ENCODE assay signal across 7 cellular contexts in genomic region chr22:20504293-20504922, GRCh38. TPM values are rescaled to one million over a fixed set of nuclear protein-coding genes. Genes with fewer than 3 reads are reported as not detected.
DNase-seq lines count a peak whose midpoint lies in the region; ATAC-seq and TF ChIP-seq lines count a peak whose summit lies in the region.
"Not testable (repeated sequence)": the region's sequence is repeated elsewhere in the genome, so short reads cannot be mapped to it uniquely, and the experiment has no call there.

No MANE protein-coding gene starts in this region.

- H3K4me1 Mint-ChIP-seq in HFFc6 (ENCODE audit: low read depth): peaks cover 28% of the 10 kb centered on the region
- H3K4me1 Mint-ChIP-seq in WTC11: peaks cover 20% of the 10 kb centered on the region

- POLR2A ChIA-PET in PC-3 (lab: Charles Lee; ENCODE audit: unreplicated experiment); WTC11 (lab: Charles Lee): not testable (repeated sequence)

- not testable (repeated sequence) for TF ChIP-seq CTCF in HFFc6 (IDR thresholded peaks at IDR 0.05); PC-3 (conservative IDR thresholded peaks at IDR 0.05; ENCODE audit: low read depth, low read length); WTC11 (IDR thresholded peaks at IDR 0.05); choroid plexus epithelial cell (conservative IDR thresholded peaks at IDR 0.05; ENCODE audit: low read depth, low read length)

- H3F3A ChIP-seq in PC-3 (ENCODE audit: low read length, unreplicated experiment): not testable (repeated sequence)

- not testable (repeated sequence) for H2AFZ ChIP-seq in PC-3 (ENCODE audit: low read length)

- not testable (repeated sequence) for BruUV-seq in PC-3 (replicated peaks; lab: Mats Ljungman, UMichigan)

- H3K4me3 ChIP-seq in PC-3 (ENCODE audit: low read length); choroid plexus epithelial cell (ENCODE audit: low read depth, low read length): not testable (repeated sequence)

- not testable (repeated sequence) for H4K20me1 ChIP-seq in PC-3 (ENCODE audit: low read length)

- peak overlapping the region; percentile 88 for H3K27ac ChIP-seq in PC-3 (ENCODE audit: low read length)

- peak; percentile 70 for DNase-seq in COLO829 (ENCODE audit: low spot score)
- DNase-seq in HFFc6: peak; percentile 82
- DNase-seq in PC-3: peak; percentile 89
- DNase-seq in WTC11 (ENCODE audit: low spot score): not testable (repeated sequence)
- DNase-seq in choroid plexus epithelial cell (ENCODE audit: low read depth): peak; percentile 78
- peak; percentile 82 for DNase-seq in foreskin melanocyte
- peak; percentile 45 for DNase-seq in myocyte (ENCODE audit: low read depth)

- not testable (repeated sequence) for H3K36me3 ChIP-seq in PC-3 (ENCODE audit: low read depth, low read length)

- CTCF ChIA-PET in PC-3 (lab: Charles Lee): not testable (repeated sequence)
- CTCF ChIA-PET in WTC11 (lab: Charles Lee): interaction anchor here (0.6 kb wide), 1 partner anchor 64 kb away, joined by 3 read pairs; no protein-coding TSS in a partner anchor

- H3K4me1 ChIP-seq in PC-3 (ENCODE audit: insufficient read depth, low read length): peaks cover 35% of the 10 kb centered on the region

- peak; percentile 35 for ATAC-seq in PC-3
- not testable (repeated sequence) for ATAC-seq in WTC11

- intact Hi-C loops in PC-3 (cut with micrococcal nuclease): not testable (repeated sequence)

- H3K9me3 Mint-ChIP-seq in HFFc6, WTC11: not testable (repeated sequence)

- not testable (repeated sequence) for H3K27me3 Mint-ChIP-seq in HFFc6 (ENCODE audit: insufficient read depth); WTC11 (ENCODE audit: low read depth)

- not testable (repeated sequence) for H3K27me3 ChIP-seq in PC-3 (ENCODE audit: low read length)

- peaks cover 21% of the 10 kb centered on the region for H3K79me2 ChIP-seq in PC-3 (ENCODE audit: low read length)

- not testable (repeated sequence) for H3K9me2 ChIP-seq in PC-3 (replicated peaks; ENCODE audit: low read length)

- not testable (repeated sequence) for H3K4me3 Mint-ChIP-seq in HFFc6, WTC11

- peak overlapping the region; percentile 64 for H3K9ac ChIP-seq in PC-3 (ENCODE audit: low read length)

- H3K27ac Mint-ChIP-seq in HFFc6 (peak overlapping the region; percentile 80), WTC11 (peak overlapping the region; percentile 19)

- peak overlapping the region; percentile 68 for H3K4me2 ChIP-seq in PC-3 (ENCODE audit: low read length)

- H3K36me3 Mint-ChIP-seq in HFFc6 (ENCODE audit: low read depth): peaks cover 20% of the 10 kb centered on the region
- peaks cover 14% of the 10 kb centered on the region for H3K36me3 Mint-ChIP-seq in WTC11

- not testable (repeated sequence) for H3K9me3 ChIP-seq in PC-3 (ENCODE audit: low read length)

RNA-seq across cellular contexts. Expression of gene MED15, which starts 3.0 kb away (rescaled TPM):
- total RNA-seq in HFFc6 (2021; fragmentation: NEBNext Ultra II Directional; extraction: Animal tissue kit (Norgen Biotek cat#: 25700)): 100 to 1,000 TPM; 128 to 148 (median 136) TPM
- total RNA-seq in PC-3 (2014; rRNA removed) (55.9 and 71.3 TPM in 2 replicates), WTC11 (2021) (60.9 to 67.7 TPM (median 62.6 TPM) in 3 replicates), myocyte (29.7 and 41.7 TPM in 2 replicates)
- 94.4 TPM for polyA plus RNA-seq in myocyte (2012)

RNA-seq across cellular contexts. Expression of gene KLHL22, which starts 8.8 kb away (rescaled TPM):
- 10 to 100 TPM; 19.2 to 25.5 (median 21.6) TPM for total RNA-seq in HFFc6 (2021; fragmentation: NEBNext Ultra II Directional; extraction: Animal tissue kit (Norgen Biotek cat#: 25700))
- 14.8 TPM in 2 replicates for total RNA-seq in PC-3 (2014; rRNA removed)
- total RNA-seq in WTC11 (2021): 9.9 to 15.7 TPM (median 12.1 TPM) in 3 replicates
- 31.5 and 46.3 TPM in 2 replicates for total RNA-seq in myocyte
- polyA plus RNA-seq in myocyte (2012): 24.3 TPM
